In genomic region chr16:58733671-58734458, GRCh38 we compare ENCODE assay signal across 2 cellular contexts.
A peak's percentile ranks its signal among the peaks of the same experiment; 100 is the strongest.
TF ChIP-seq lines count a peak whose summit lies in the region.

Gene GOT2 (minus strand): TSS chr16:58734316. CDS start chr16:58734228, 88 bp downstream.

TF ChIP-seq in HEK293, 187 proteins besides CTCF, POLR2A, EP300 and RAD21 (continues in another document):
- TF ChIP-seq, protein P1, sequence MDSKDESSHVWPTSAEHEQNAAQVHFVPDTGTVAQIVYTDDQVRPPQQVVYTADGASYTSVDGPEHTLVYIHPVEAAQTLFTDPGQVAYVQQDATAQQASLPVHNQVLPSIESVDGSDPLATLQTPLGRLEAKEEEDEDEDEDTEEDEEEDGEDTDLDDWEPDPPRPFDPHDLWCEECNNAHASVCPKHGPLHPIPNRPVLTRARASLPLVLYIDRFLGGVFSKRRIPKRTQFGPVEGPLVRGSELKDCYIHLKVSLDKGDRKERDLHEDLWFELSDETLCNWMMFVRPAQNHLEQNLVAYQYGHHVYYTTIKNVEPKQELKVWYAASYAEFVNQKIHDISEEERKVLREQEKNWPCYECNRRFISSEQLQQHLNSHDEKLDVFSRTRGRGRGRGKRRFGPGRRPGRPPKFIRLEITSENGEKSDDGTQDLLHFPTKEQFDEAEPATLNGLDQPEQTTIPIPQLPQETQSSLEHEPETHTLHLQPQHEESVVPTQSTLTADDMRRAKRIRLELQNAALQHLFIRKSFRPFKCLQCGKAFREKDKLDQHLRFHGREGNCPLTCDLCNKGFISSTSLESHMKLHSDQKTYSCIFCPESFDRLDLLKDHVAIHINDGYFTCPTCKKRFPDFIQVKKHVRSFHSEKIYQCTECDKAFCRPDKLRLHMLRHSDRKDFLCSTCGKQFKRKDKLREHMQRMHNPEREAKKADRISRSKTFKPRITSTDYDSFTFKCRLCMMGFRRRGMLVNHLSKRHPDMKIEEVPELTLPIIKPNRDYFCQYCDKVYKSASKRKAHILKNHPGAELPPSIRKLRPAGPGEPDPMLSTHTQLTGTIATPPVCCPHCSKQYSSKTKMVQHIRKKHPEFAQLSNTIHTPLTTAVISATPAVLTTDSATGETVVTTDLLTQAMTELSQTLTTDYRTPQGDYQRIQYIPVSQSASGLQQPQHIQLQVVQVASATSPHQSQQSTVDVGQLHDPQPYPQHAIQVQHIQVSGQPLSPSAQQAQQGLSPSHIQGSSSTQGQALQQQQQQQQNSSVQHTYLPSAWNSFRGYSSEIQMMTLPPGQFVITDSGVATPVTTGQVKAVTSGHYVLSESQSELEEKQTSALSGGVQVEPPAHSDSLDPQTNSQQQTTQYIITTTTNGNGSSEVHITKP (tag by site-specific recombination; IDR thresholded peaks at IDR 0.05): peak; percentile 36; the same call in 1 of the 2 replicates
- TF ChIP-seq ZNF473 (tag by site-specific recombination; IDR thresholded peaks at IDR 0.05) (no peak), ZNF302 (tag by site-specific recombination; IDR thresholded peaks at IDR 0.05; ENCODE audit: low read depth) (no peak), TRIM28 (IDR thresholded peaks at IDR 0.05; ENCODE audit: borderline replicate concordance, low read length) (peak; percentile 32; the same call in 1 of the 2 replicates), MZF1 (tag by site-specific recombination; IDR thresholded peaks at IDR 0.05; ENCODE audit: borderline replicate concordance) (no peak), ZBTB8A (tag by site-specific recombination; IDR thresholded peaks at IDR 0.05) (peak; percentile 36; the same call in 1 of the 2 replicates), ZBTB20 (tag by site-specific recombination; IDR thresholded peaks at IDR 0.05) (peak; percentile 81; the same call in 1 of the 2 replicates), ZNF23 (tag by site-specific recombination; IDR thresholded peaks at IDR 0.05; ENCODE audit: borderline replicate concordance) (no peak), ZNF558 (tag by site-specific recombination; IDR thresholded peaks at IDR 0.05) (no peak)
- TF ChIP-seq, protein P2, sequence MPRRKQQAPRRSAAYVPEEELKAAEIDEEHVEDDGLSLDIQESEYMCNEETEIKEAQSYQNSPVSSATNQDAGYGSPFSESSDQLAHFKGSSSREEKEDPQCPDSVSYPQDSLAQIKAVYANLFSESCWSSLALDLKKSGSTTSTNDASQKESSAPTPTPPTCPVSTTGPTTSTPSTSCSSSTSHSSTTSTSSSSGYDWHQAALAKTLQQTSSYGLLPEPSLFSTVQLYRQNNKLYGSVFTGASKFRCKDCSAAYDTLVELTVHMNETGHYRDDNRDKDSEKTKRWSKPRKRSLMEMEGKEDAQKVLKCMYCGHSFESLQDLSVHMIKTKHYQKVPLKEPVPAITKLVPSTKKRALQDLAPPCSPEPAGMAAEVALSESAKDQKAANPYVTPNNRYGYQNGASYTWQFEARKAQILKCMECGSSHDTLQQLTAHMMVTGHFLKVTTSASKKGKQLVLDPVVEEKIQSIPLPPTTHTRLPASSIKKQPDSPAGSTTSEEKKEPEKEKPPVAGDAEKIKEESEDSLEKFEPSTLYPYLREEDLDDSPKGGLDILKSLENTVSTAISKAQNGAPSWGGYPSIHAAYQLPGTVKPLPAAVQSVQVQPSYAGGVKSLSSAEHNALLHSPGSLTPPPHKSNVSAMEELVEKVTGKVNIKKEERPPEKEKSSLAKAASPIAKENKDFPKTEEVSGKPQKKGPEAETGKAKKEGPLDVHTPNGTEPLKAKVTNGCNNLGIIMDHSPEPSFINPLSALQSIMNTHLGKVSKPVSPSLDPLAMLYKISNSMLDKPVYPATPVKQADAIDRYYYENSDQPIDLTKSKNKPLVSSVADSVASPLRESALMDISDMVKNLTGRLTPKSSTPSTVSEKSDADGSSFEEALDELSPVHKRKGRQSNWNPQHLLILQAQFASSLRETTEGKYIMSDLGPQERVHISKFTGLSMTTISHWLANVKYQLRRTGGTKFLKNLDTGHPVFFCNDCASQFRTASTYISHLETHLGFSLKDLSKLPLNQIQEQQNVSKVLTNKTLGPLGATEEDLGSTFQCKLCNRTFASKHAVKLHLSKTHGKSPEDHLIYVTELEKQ (tag by site-specific recombination; IDR thresholded peaks at IDR 0.05; ENCODE audit: borderline replicate concordance): no peak
- TF ChIP-seq, protein P3, sequence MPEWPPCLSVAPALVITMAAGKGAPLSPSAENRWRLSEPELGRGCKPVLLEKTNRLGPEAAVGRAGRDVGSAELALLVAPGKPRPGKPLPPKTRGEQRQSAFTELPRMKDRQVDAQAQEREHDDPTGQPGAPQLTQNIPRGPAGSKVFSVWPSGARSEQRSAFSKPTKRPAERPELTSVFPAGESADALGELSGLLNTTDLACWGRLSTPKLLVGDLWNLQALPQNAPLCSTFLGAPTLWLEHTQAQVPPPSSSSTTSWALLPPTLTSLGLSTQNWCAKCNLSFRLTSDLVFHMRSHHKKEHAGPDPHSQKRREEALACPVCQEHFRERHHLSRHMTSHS (tag by site-specific recombination; IDR thresholded peaks at IDR 0.05): no peak
- TF ChIP-seq, protein P4, sequence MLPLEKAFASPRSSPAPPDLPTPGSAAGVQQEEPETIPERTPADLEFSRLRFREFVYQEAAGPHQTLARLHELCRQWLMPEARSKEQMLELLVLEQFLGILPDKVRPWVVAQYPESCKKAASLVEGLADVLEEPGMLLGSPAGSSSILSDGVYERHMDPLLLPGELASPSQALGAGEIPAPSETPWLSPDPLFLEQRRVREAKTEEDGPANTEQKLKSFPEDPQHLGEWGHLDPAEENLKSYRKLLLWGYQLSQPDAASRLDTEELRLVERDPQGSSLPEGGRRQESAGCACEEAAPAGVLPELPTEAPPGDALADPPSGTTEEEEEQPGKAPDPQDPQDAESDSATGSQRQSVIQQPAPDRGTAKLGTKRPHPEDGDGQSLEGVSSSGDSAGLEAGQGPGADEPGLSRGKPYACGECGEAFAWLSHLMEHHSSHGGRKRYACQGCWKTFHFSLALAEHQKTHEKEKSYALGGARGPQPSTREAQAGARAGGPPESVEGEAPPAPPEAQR (tag by site-specific recombination; IDR thresholded peaks at IDR 0.05): peak; percentile 25; the same call in 1 of the 2 replicates

TF ChIP-seq in SK-N-SH, 30 proteins besides CTCF, POLR2A, EP300 and RAD21 (continued from another document):
- TF ChIP-seq CHD2 (IDR thresholded peaks at IDR 0.05; ENCODE audit: low read length, partially characterized antibody) (peak; percentile 87), REST (IDR thresholded peaks at IDR 0.05; ENCODE audit: low read depth, low read length) (no peak), RFX5 (IDR thresholded peaks at IDR 0.05; ENCODE audit: low read length) (no peak), MAX (IDR thresholded peaks at IDR 0.05; ENCODE audit: low read depth) (peak; percentile 83), TAF1 (IDR thresholded peaks at IDR 0.05; ENCODE audit: borderline replicate concordance, low read depth, low read length) (peak; percentile 86), JUND (IDR thresholded peaks at IDR 0.05) (no peak), SMC3 (IDR thresholded peaks at IDR 0.05; ENCODE audit: low read depth, low read length) (no peak), GATA2 (CRISPR knock-in tag; IDR thresholded peaks at IDR 0.05) (no peak), RXRA (IDR thresholded peaks at IDR 0.05; ENCODE audit: borderline replicate concordance, low read depth) (no peak), SIN3A (IDR thresholded peaks at IDR 0.05; ENCODE audit: borderline replicate concordance, low read depth, low read length) (peak; percentile 93; the same call in 1 of the 2 replicates), YY1 (IDR thresholded peaks at IDR 0.05; ENCODE audit: low read depth) (no peak), USF2 (IDR thresholded peaks at IDR 0.05; ENCODE audit: borderline replicate concordance, low read depth, low read length) (no peak), IRF3 (IDR thresholded peaks at IDR 0.05; ENCODE audit: low read depth, low read length) (no peak), MEF2A (IDR thresholded peaks at IDR 0.05; ENCODE audit: borderline replicate concordance, low read depth) (no peak), ELF1 (IDR thresholded peaks at IDR 0.05) (0 out of 2 replicates have a peak, but pooled peaks have one; percentile 56), POLR2AphosphoS5 (IDR thresholded peaks at IDR 0.05; ENCODE audit: low read depth, low read length) (peak; percentile 77), RCOR1 (IDR thresholded peaks at IDR 0.05; ENCODE audit: low read length) (peak; percentile 65; the same call in 1 of the 2 replicates), EZH2phosphoT487 (IDR thresholded peaks at IDR 0.05; ENCODE audit: borderline replicate concordance, low read depth) (no peak), TEAD4 (IDR thresholded peaks at IDR 0.05; ENCODE audit: borderline replicate concordance, insufficient read depth) (no peak), FOSL2 (IDR thresholded peaks at IDR 0.05; ENCODE audit: borderline replicate concordance, low read depth) (no peak; the same call in 1 of the 2 replicates), TCF12 (IDR thresholded peaks at IDR 0.05) (no peak), FOXM1 (IDR thresholded peaks at IDR 0.05; ENCODE audit: low read depth) (no peak), MXI1 (IDR thresholded peaks at IDR 0.05; ENCODE audit: low read depth, low read length) (peak; percentile 82), GABPA (IDR thresholded peaks at IDR 0.05; ENCODE audit: low read depth) (peak; percentile 50)
